20 cellular contexts compared by ENCODE assay signal in the genomic region with DNA sequence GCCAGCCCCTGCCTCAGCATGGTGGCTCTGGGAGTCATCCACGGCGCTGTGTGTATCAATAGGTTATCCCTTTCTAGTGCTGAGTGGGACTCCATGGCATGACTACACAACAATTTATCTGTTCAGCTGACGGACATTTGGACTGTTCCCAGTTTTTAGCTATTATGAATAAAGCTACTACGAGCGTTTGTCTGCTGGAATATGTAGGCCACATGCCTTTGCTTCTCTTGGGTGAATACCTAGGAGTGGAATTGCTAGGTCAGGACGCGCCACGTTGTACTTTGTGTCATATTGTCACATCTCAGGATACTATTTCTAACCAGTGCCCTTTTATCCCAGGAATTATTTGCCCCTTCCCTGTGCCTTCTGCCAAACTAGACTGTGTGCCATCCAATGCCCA.
A peak's percentile ranks its signal among the peaks of the same experiment; 100 is the strongest.
DNase-seq lines count a peak whose midpoint lies in the region; ATAC-seq and TF ChIP-seq lines count a peak whose summit lies in the region.
"Had no signal": no experiment of that assay in that cellular context is flagged by ENCODE, and none has a peak within 500 bp of the region (broad histone marks: within the 10 kb centered on the region; RNA-seq: fewer than 3 reads in every experiment).

No MANE protein-coding gene starts in this region.

- POLR2A ChIA-PET in Caco-2 (lab: Charles Lee) (no interaction called here), Panc1 (lab: Charles Lee) (no interaction called here)

- H3K9ac ChIP-seq in skeletal muscle tissue (ENCODE audit: low read depth in 1 of 3, low read length in 3 of 3) = no peak overlapping the region

- H3K9me3 ChIP-seq in Caco-2 (0 out of 2 replicates have a peak, but pooled peaks cover 3% of the 10 kb centered on the region), Panc1 (ENCODE audit: control insufficient read depth, insufficient read depth, low read depth, low read length) (no peaks in the 10 kb centered on the region), skeletal muscle tissue (ENCODE audit: control insufficient read depth in 3 of 3, low read length in 3 of 3) (no peaks in the 10 kb centered on the region), stomach (no peaks in the 10 kb centered on the region)
- H3K9me3 ChIP-seq: A549, MG63, SJCRH30 had no signal

- H3K36me3 ChIP-seq in Caco-2 (ENCODE audit: control insufficient read depth, insufficient read depth, low read length) (no peaks in the 10 kb centered on the region), Panc1 (ENCODE audit: control insufficient read depth, insufficient read depth, low read length) (no peaks in the 10 kb centered on the region), skeletal muscle tissue (ENCODE audit: control insufficient read depth in 3 of 3, insufficient read depth in 3 of 3, low read length in 3 of 3) (no peaks in the 10 kb centered on the region), stomach (no peaks in the 10 kb centered on the region)
- H3K36me3 ChIP-seq: MG63, SJCRH30 had no signal

- DNase-seq in Caco-2 = no peak
- DNase-seq in Panc1 (ENCODE audit: low read depth, low spot score) = no peak
- DNase-seq in fibroblast of the aortic adventitia (ENCODE audit: low read depth) = peak; percentile 61
- DNase-seq in activated CD4-positive, alpha-beta T cell treated with anti-CD3 and anti-CD28 coated beads for 4 hours = no peak
- no peak for DNase-seq in stomach
- DNase-seq: CD4-positive, alpha-beta T cell; GF-D8; H7; Kasumi-1; MG63; NCI-H1048; NCI-H1436 treated with DMSO at 0.1 percent for 48 hours; NCI-H2029; NCI-H345; NCI-H526; PC-9; SJCRH30 had no signal

- no peak overlapping the region for H3K4me3 Mint-ChIP-seq in Caco-2 (ENCODE audit: unreplicated experiment)
- H3K4me3 Mint-ChIP-seq: CD4-positive, alpha-beta T cell had no signal

- no peaks in the 10 kb centered on the region for H3K9me3 Mint-ChIP-seq in Caco-2 (ENCODE audit: unreplicated experiment)
- H3K9me3 Mint-ChIP-seq: CD4-positive, alpha-beta T cell had no signal

- TF ChIP-seq CTCF in Caco-2 (IDR thresholded peaks at IDR 0.05; ENCODE audit: insufficient read depth in 1 of 2, low read depth in 1 of 2, low read length in 1 of 2, severe bottlenecking in 1 of 2, unreplicated experiment in 1 of 2) (no peak), Panc1 (IDR thresholded peaks at IDR 0.05) (no peak), fibroblast of the aortic adventitia (IDR thresholded peaks at IDR 0.05; ENCODE audit: insufficient read depth, low read length) (no peak), stomach (IDR thresholded peaks at IDR 0.05) (no peak)

- H3K4me1 ChIP-seq in Caco-2 = peaks cover 57% of the 10 kb centered on the region
- H3K4me1 ChIP-seq in Panc1 (ENCODE audit: control insufficient read depth, insufficient read depth, low read length) = peaks cover 24% of the 10 kb centered on the region
- H3K4me1 ChIP-seq in skeletal muscle tissue (ENCODE audit: control insufficient read depth in 3 of 3, insufficient read depth in 3 of 3, low read length in 3 of 3) = peaks cover 13 to 23% (median 19%) of the 10 kb centered on the region in 3 donors
- H3K4me1 ChIP-seq in stomach = peaks cover 12 to 44% (median 22%) of the 10 kb centered on the region in 4 donors

- 83 to 93% (median 90%) methylated on average over 8 of the region's 8 CpGs for WGBS in stomach, 5 donors

- no peaks in the 10 kb centered on the region for H3K27me3 ChIP-seq in Caco-2 (replicated peaks; ENCODE audit: control insufficient read depth, insufficient read depth, low read length)
- no peaks in the 10 kb centered on the region for H3K27me3 ChIP-seq in Panc1 (ENCODE audit: control insufficient read depth, insufficient read depth, low read length)
- no peaks in the 10 kb centered on the region for H3K27me3 ChIP-seq in skeletal muscle tissue (ENCODE audit: control insufficient read depth in 3 of 3, insufficient read depth in 3 of 3, low read length in 3 of 3)
- H3K27me3 ChIP-seq in stomach = no peaks in the 10 kb centered on the region
- H3K27me3 ChIP-seq: MG63, SJCRH30 had no signal

- in situ Hi-C loops in Panc1 (cut with HindIII; ENCODE audit: low pct_unique_long_range_greater_than_20kb, low sequenced_read_pairs) = no loop called here

- TF ChIP-seq EP300 in stomach (IDR thresholded peaks at IDR 0.05) = no peak

- TF ChIP-seq POLR2A in stomach (IDR thresholded peaks at IDR 0.05) = no peak

- BruUV-seq in Caco-2 (replicated peaks; lab: Mats Ljungman, UMichigan) (no TSS peak), Panc1 (replicated peaks; lab: Mats Ljungman, UMichigan) (no TSS peak)

- ATAC-seq in Panc1 (no peak), GM21528 (IDR thresholded peaks at IDR 0.05; ENCODE audit: low FRiP score, unreplicated experiment) (no peak)
- ATAC-seq: A549 had no signal

- no peaks in the 10 kb centered on the region for H3K27me3 Mint-ChIP-seq in Caco-2 (ENCODE audit: insufficient read depth, unreplicated experiment)
- H3K27me3 Mint-ChIP-seq: CD4-positive, alpha-beta T cell had no signal

- CTCF ChIA-PET in Caco-2 (lab: Charles Lee) = no interaction called here
- CTCF ChIA-PET in Panc1 (lab: Charles Lee) = interaction anchor here (0.5 kb wide), 1 partner anchor 13 kb away, joined by 3 read pairs; no protein-coding TSS in a partner anchor

- peak overlapping the region; percentile 92 for H3K27ac Mint-ChIP-seq in Caco-2 (ENCODE audit: unreplicated experiment)
- H3K27ac Mint-ChIP-seq: CD4-positive, alpha-beta T cell had no signal

- intact Hi-C loops in Caco-2 (cut with micrococcal nuclease; ENCODE audit: unreplicated experiment) = loop anchor here (5.0 kb wide), 1 partner anchor 32 kb away; no protein-coding TSS in a partner anchor
- intact Hi-C loops in Panc1 (cut with micrococcal nuclease; ENCODE audit: unreplicated experiment) = no loop called here
- intact Hi-C loops in stomach (cut with DNase I; ENCODE audit: low total_unique reads) = no loop called here

- H3K4me3 ChIP-seq in Caco-2 (ENCODE audit: low read depth, low read length) = no peak overlapping the region
- no peak overlapping the region for H3K4me3 ChIP-seq in Panc1 (ENCODE audit: low read depth in 2 of 2, low read length in 2 of 2)
- no peak overlapping the region for H3K4me3 ChIP-seq in fibroblast of the aortic adventitia (ENCODE audit: low read depth, low read length)
- no peak overlapping the region for H3K4me3 ChIP-seq in skeletal muscle tissue (ENCODE audit: low read length in 3 of 3)
- no peak overlapping the region for H3K4me3 ChIP-seq in stomach
- H3K4me3 ChIP-seq: A549, MG63, PC-9, SJCRH30 had no signal

- H3K27ac ChIP-seq in Panc1 (ENCODE audit: low read length) (peak overlapping the region; percentile 7; the same call in 1 of the 2 replicates), skeletal muscle tissue (ENCODE audit: low read depth, low read length) (peak overlapping the region; percentile 54), stomach (peak overlapping the region in 1 of 5 donors; percentile 2)
- H3K27ac ChIP-seq: PC-9, SJCRH30 had no signal

- H3K36me3 Mint-ChIP-seq in Caco-2 (ENCODE audit: insufficient read depth, unreplicated experiment) = peaks cover 7% of the 10 kb centered on the region

- H3K4me1 Mint-ChIP-seq in Caco-2 (ENCODE audit: low read depth, unreplicated experiment) = peaks cover 27% of the 10 kb centered on the region
